2 cellular contexts compared by ENCODE assay signal in the genomic region with DNA sequence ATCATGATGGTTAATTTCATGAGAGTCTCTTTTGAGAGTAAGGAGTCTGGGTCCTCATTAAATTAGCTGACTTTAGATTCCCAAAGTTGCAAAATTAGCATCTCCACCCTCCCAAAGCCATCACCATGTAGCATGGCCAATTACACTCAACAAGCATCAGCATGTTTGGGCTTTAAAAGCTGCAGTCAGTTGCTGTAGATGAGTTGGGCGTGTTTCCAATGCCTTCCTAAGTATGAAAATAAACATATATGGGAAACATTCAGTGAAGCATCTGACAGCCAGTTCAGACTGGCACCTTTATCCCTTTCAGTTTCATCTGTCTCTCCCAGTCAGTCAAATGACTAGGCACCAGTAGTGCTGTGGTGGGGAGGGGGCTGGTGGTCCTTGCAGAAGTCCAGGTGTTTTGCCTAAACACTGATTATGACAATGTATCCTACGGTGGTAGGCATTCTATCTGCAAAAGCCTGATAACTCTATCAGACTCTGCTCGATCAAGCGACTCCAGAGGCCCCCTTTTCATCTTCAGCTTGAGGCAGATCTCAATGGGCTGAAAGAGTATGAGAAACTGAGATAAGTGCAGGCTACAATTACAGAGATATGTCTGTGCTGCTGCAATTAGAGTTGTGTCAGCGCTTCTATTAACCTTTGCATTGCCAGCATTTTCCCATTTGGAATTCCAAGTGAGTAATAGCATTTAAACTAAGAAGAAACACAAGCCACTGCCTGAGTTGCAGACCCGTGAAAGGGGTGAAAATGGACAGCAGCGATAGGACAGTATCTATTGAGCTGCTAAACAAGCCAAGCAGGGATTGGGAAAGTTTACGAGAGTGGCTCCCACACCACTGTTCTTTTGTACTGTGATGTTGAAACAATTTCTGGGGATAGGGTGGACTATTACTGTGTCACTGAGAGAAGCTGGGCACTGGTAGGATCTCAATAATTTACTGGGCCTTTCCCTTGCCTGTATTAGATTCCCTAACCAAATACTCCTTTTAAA.
A peak's percentile ranks its signal among the peaks of the same experiment; 100 is the strongest.
TF ChIP-seq lines count a peak whose summit lies in the region.

No MANE protein-coding gene starts in this region.

TF ChIP-seq in K562, 482 proteins besides CTCF, POLR2A, EP300 and RAD21 (continued from another document and continues in another):
- TF ChIP-seq POLR2AphosphoS5 (IDR thresholded peaks at IDR 0.05; ENCODE audit: control insufficient read depth, insufficient read depth, low read depth, low read length) (peak; percentile 78), MECOM (CRISPR knock-in tag; IDR thresholded peaks at IDR 0.05) (no peak), TBL1XR1 (IDR thresholded peaks at IDR 0.05; ENCODE audit: low read length in 2 of 2) (peak; percentile 36 to 42; a peak in 2 of 4 replicates), IRF2 (CRISPR knock-in tag; IDR thresholded peaks at IDR 0.05) (no peak), PPARD (CRISPR knock-in tag; IDR thresholded peaks at IDR 0.05) (no peak), ZNF212 (CRISPR knock-in tag; IDR thresholded peaks at IDR 0.05) (no peak), ARNT (IDR thresholded peaks at IDR 0.05) (no peak), ZNF274 (IDR thresholded peaks at IDR 0.05; ENCODE audit: borderline replicate concordance, low read depth, low read length) (peak; percentile 47; the same call in 1 of the 2 replicates), TAL1 (IDR thresholded peaks at IDR 0.05) (peak; percentile 80), HMG20A (CRISPR knock-in tag; conservative IDR thresholded peaks at IDR 0.05) (no peak), NCOR1 (IDR thresholded peaks at IDR 0.05) (peak; percentile 82), SMAD2 (IDR thresholded peaks at IDR 0.05; ENCODE audit: low read depth, low read length) (no peak), ZKSCAN8 (CRISPR knock-in tag; IDR thresholded peaks at IDR 0.05) (no peak), ELF1 (tag; IDR thresholded peaks at IDR 0.05) (no peak), ZNF644 (tag; IDR thresholded peaks at IDR 0.05; ENCODE audit: low read depth) (no peak), SRF (CRISPR knock-in tag; IDR thresholded peaks at IDR 0.05) (no peak)
- TF ChIP-seq, protein P1, sequence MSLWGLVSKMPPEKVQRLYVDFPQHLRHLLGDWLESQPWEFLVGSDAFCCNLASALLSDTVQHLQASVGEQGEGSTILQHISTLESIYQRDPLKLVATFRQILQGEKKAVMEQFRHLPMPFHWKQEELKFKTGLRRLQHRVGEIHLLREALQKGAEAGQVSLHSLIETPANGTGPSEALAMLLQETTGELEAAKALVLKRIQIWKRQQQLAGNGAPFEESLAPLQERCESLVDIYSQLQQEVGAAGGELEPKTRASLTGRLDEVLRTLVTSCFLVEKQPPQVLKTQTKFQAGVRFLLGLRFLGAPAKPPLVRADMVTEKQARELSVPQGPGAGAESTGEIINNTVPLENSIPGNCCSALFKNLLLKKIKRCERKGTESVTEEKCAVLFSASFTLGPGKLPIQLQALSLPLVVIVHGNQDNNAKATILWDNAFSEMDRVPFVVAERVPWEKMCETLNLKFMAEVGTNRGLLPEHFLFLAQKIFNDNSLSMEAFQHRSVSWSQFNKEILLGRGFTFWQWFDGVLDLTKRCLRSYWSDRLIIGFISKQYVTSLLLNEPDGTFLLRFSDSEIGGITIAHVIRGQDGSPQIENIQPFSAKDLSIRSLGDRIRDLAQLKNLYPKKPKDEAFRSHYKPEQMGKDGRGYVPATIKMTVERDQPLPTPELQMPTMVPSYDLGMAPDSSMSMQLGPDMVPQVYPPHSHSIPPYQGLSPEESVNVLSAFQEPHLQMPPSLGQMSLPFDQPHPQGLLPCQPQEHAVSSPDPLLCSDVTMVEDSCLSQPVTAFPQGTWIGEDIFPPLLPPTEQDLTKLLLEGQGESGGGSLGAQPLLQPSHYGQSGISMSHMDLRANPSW (CRISPR knock-in tag; IDR thresholded peaks at IDR 0.05), result no peak
- TF ChIP-seq, protein P2, sequence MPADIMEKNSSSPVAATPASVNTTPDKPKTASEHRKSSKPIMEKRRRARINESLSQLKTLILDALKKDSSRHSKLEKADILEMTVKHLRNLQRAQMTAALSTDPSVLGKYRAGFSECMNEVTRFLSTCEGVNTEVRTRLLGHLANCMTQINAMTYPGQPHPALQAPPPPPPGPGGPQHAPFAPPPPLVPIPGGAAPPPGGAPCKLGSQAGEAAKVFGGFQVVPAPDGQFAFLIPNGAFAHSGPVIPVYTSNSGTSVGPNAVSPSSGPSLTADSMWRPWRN (IDR thresholded peaks at IDR 0.05; ENCODE audit: low read depth), result no peak
- TF ChIP-seq, protein P3, sequence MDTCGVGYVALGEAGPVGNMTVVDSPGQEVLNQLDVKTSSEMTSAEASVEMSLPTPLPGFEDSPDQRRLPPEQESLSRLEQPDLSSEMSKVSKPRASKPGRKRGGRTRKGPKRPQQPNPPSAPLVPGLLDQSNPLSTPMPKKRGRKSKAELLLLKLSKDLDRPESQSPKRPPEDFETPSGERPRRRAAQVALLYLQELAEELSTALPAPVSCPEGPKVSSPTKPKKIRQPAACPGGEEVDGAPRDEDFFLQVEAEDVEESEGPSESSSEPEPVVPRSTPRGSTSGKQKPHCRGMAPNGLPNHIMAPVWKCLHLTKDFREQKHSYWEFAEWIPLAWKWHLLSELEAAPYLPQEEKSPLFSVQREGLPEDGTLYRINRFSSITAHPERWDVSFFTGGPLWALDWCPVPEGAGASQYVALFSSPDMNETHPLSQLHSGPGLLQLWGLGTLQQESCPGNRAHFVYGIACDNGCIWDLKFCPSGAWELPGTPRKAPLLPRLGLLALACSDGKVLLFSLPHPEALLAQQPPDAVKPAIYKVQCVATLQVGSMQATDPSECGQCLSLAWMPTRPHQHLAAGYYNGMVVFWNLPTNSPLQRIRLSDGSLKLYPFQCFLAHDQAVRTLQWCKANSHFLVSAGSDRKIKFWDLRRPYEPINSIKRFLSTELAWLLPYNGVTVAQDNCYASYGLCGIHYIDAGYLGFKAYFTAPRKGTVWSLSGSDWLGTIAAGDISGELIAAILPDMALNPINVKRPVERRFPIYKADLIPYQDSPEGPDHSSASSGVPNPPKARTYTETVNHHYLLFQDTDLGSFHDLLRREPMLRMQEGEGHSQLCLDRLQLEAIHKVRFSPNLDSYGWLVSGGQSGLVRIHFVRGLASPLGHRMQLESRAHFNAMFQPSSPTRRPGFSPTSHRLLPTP (IDR thresholded peaks at IDR 0.05; ENCODE audit: borderline replicate concordance, extremely low read depth, insufficient read length), result no peak
- TF ChIP-seq, protein P4, sequence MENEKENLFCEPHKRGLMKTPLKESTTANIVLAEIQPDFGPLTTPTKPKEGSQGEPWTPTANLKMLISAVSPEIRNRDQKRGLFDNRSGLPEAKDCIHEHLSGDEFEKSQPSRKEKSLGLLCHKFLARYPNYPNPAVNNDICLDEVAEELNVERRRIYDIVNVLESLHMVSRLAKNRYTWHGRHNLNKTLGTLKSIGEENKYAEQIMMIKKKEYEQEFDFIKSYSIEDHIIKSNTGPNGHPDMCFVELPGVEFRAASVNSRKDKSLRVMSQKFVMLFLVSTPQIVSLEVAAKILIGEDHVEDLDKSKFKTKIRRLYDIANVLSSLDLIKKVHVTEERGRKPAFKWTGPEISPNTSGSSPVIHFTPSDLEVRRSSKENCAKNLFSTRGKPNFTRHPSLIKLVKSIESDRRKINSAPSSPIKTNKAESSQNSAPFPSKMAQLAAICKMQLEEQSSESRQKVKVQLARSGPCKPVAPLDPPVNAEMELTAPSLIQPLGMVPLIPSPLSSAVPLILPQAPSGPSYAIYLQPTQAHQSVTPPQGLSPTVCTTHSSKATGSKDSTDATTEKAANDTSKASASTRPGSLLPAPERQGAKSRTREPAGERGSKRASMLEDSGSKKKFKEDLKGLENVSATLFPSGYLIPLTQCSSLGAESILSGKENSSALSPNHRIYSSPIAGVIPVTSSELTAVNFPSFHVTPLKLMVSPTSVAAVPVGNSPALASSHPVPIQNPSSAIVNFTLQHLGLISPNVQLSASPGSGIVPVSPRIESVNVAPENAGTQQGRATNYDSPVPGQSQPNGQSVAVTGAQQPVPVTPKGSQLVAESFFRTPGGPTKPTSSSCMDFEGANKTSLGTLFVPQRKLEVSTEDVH (IDR thresholded peaks at IDR 0.05; ENCODE audit: low read depth, partially characterized antibody), result no peak

TF ChIP-seq in neural cell, 6 proteins besides CTCF, POLR2A, EP300 and RAD21:
- TF ChIP-seq, protein P5, sequence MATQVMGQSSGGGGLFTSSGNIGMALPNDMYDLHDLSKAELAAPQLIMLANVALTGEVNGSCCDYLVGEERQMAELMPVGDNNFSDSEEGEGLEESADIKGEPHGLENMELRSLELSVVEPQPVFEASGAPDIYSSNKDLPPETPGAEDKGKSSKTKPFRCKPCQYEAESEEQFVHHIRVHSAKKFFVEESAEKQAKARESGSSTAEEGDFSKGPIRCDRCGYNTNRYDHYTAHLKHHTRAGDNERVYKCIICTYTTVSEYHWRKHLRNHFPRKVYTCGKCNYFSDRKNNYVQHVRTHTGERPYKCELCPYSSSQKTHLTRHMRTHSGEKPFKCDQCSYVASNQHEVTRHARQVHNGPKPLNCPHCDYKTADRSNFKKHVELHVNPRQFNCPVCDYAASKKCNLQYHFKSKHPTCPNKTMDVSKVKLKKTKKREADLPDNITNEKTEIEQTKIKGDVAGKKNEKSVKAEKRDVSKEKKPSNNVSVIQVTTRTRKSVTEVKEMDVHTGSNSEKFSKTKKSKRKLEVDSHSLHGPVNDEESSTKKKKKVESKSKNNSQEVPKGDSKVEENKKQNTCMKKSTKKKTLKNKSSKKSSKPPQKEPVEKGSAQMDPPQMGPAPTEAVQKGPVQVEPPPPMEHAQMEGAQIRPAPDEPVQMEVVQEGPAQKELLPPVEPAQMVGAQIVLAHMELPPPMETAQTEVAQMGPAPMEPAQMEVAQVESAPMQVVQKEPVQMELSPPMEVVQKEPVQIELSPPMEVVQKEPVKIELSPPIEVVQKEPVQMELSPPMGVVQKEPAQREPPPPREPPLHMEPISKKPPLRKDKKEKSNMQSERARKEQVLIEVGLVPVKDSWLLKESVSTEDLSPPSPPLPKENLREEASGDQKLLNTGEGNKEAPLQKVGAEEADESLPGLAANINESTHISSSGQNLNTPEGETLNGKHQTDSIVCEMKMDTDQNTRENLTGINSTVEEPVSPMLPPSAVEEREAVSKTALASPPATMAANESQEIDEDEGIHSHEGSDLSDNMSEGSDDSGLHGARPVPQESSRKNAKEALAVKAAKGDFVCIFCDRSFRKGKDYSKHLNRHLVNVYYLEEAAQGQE (IDR thresholded peaks at IDR 0.05; ENCODE audit: borderline replicate concordance), result peak; percentile 29
- TF ChIP-seq MXI1 (conservative IDR thresholded peaks at IDR 0.05; ENCODE audit: poor library complexity, severe bottlenecking), result no peak
